In genomic region chr6:30821862-30822784, GRCh38 we compare ENCODE assay signal across 8 cellular contexts.
DNase-seq lines count a peak whose midpoint lies in the region; TF ChIP-seq lines count a peak whose summit lies in the region.

No MANE protein-coding gene starts in this region.

- H3K9me3 ChIP-seq in hepatocyte (ENCODE audit: low read depth) (no peaks in the 10 kb centered on the region), stomach smooth muscle (ENCODE audit: control insufficient read depth in 2 of 2, low read length in 2 of 2) (no peaks in the 10 kb centered on the region)

- no peak overlapping the region for H3K9ac ChIP-seq in stomach smooth muscle (ENCODE audit: low read length in 2 of 2)

- no peak overlapping the region for H3K27ac ChIP-seq in HL-60 (replicated peaks)
- H3K27ac ChIP-seq in hepatocyte: peak overlapping the region; percentile 40
- peak overlapping the region; percentile 2 for H3K27ac ChIP-seq in stomach smooth muscle (ENCODE audit: low read length)

- intact Hi-C loops in Calu3 (cut with micrococcal nuclease; ENCODE audit: unreplicated experiment): loop anchor here (2.0 to 5.0 kb wide), 2 partner anchors 40 to 73 kb away; no protein-coding TSS in a partner anchor

- BruUV-seq in Calu3 (replicated peaks; lab: Mats Ljungman, UMichigan): no TSS peak

- CTCF ChIA-PET in Calu3 (lab: Charles Lee): interaction anchor here (0.7 to 3.9 kb wide), 10 partner anchors 16 to 270 kb away, joined by 3 to 31 read pairs (median 7); partner anchors contain the start of gene VARS2

- H3K4me1 ChIP-seq in hepatocyte (ENCODE audit: insufficient read depth) (peaks cover 22% of the 10 kb centered on the region), stomach smooth muscle (ENCODE audit: control insufficient read depth, insufficient read depth, low read length) (peaks cover 16% of the 10 kb centered on the region)

- H3K27ac Mint-ChIP-seq in Calu3 (ENCODE audit: unreplicated experiment): peak overlapping the region; percentile 43
- H3K27ac Mint-ChIP-seq in activated naive CD8-positive, alpha-beta T cell treated with anti-CD3 and anti-CD28 coated beads for 36 hours: peak overlapping the region; percentile 70

- H3K9me2 ChIP-seq in hepatocyte (replicated peaks; ENCODE audit: insufficient read depth): no peaks in the 10 kb centered on the region

- H3K79me2 ChIP-seq in hepatocyte: no peaks in the 10 kb centered on the region

- peak; percentile 71 for TF ChIP-seq CTCF in Calu3 (IDR thresholded peaks at IDR 0.05; ENCODE audit: unreplicated experiment)
- TF ChIP-seq CTCF in HL-60 (IDR thresholded peaks at IDR 0.05; ENCODE audit: insufficient read depth, low read length): peak; percentile 11
- peak; percentile 48 for TF ChIP-seq CTCF in hepatocyte (IDR thresholded peaks at IDR 0.05; ENCODE audit: poor library complexity)

- H4K20me1 ChIP-seq in hepatocyte (ENCODE audit: insufficient read depth, poor library complexity, severe bottlenecking): no peaks in the 10 kb centered on the region

- DNase-seq in Calu3 (peak; percentile 50), HL-60 (ENCODE audit: low read depth in 1 of 2, low spot score in 1 of 2) (no peak), hepatocyte (ENCODE audit: low spot score) (peak; percentile 41), mucosa of gallbladder (ENCODE audit: low spot score) (no peak), DMS153 treated with DMSO at 0.1 percent for 48 hours (lab: John Stamatoyannopoulos, UW; ENCODE audit: unreplicated experiment) (no peak)
- DNase-seq in activated naive CD8-positive, alpha-beta T cell treated with anti-CD3 and anti-CD28 coated beads for 36 hours: no peak
- no peak for DNase-seq in effector CD8-positive, alpha-beta T cell (lab: John Stamatoyannopoulos, UW)

- peaks cover 22% of the 10 kb centered on the region for H3K36me3 Mint-ChIP-seq in Calu3 (ENCODE audit: insufficient read depth, unreplicated experiment)
- H3K36me3 Mint-ChIP-seq in activated naive CD8-positive, alpha-beta T cell treated with anti-CD3 and anti-CD28 coated beads for 36 hours: peaks cover 65% of the 10 kb centered on the region

- H3K27me3 ChIP-seq in HL-60 (ENCODE audit: insufficient read depth, poor library complexity, severe bottlenecking) (no peaks in the 10 kb centered on the region), hepatocyte (no peaks in the 10 kb centered on the region), stomach smooth muscle (ENCODE audit: control insufficient read depth in 1 of 2, insufficient read depth in 2 of 2, low read length in 2 of 2) (no peaks in the 10 kb centered on the region)

- H3K27me3 Mint-ChIP-seq in Calu3 (ENCODE audit: unreplicated experiment): no peaks in the 10 kb centered on the region
- H3K27me3 Mint-ChIP-seq in activated naive CD8-positive, alpha-beta T cell treated with anti-CD3 and anti-CD28 coated beads for 36 hours: no peaks in the 10 kb centered on the region

- H2AFZ ChIP-seq in hepatocyte: peak overlapping the region; percentile 43

- H3K4me3 Mint-ChIP-seq in Calu3 (ENCODE audit: low read depth, unreplicated experiment): no peak overlapping the region
- no peak overlapping the region for H3K4me3 Mint-ChIP-seq in activated naive CD8-positive, alpha-beta T cell treated with anti-CD3 and anti-CD28 coated beads for 36 hours

- no peaks in the 10 kb centered on the region for H3K9me3 Mint-ChIP-seq in Calu3 (ENCODE audit: low read depth, unreplicated experiment)
- peaks cover 17% of the 10 kb centered on the region for H3K9me3 Mint-ChIP-seq in activated naive CD8-positive, alpha-beta T cell treated with anti-CD3 and anti-CD28 coated beads for 36 hours

- no peak overlapping the region for H3K4me3 ChIP-seq in HL-60 (replicated peaks; ENCODE audit: insufficient read depth, low read length)
- no peak overlapping the region for H3K4me3 ChIP-seq in hepatocyte
- no peak overlapping the region for H3K4me3 ChIP-seq in stomach smooth muscle (ENCODE audit: low read length in 2 of 2)

- 60% methylated on average over 6 of the region's 6 CpGs for WGBS in hepatocyte (ENCODE audit: low lambda C conversion rate, missing lambda C conversion rate)

- H3K36me3 ChIP-seq in hepatocyte (replicated peaks; ENCODE audit: insufficient read depth, low read depth): no peaks in the 10 kb centered on the region
- no peaks in the 10 kb centered on the region for H3K36me3 ChIP-seq in stomach smooth muscle (ENCODE audit: control insufficient read depth in 2 of 2, insufficient read depth in 2 of 2, low read length in 2 of 2)

- H3K4me2 ChIP-seq in hepatocyte: peak overlapping the region; percentile 14

- peaks cover 65% of the 10 kb centered on the region for H3K4me1 Mint-ChIP-seq in Calu3 (ENCODE audit: low read depth, unreplicated experiment)
- peaks cover 69% of the 10 kb centered on the region for H3K4me1 Mint-ChIP-seq in activated naive CD8-positive, alpha-beta T cell treated with anti-CD3 and anti-CD28 coated beads for 36 hours

Comparison
In these comparisons a context has a peak if more than half of its experiments do, and no peak if none do; other contexts are left out.
1. DNase-seq: peak in Calu3 (single experiment) and hepatocyte (single experiment); none in HL-60 (0 of 2), activated naive CD8-positive, alpha-beta T cell treated with anti-CD3 and anti-CD28 coated beads for 36 hours (single experiment), effector CD8-positive, alpha-beta T cell (single experiment), mucosa of gallbladder (single experiment) and DMS153 treated with DMSO at 0.1 percent for 48 hours (single experiment).
2. CTCF ChIP-seq: peak in every context shown above with its lines; median percentile 71 in Calu3; 48 in hepatocyte; 11 in HL-60.